25 cellular contexts compared by ENCODE assay signal in the genomic region with DNA sequence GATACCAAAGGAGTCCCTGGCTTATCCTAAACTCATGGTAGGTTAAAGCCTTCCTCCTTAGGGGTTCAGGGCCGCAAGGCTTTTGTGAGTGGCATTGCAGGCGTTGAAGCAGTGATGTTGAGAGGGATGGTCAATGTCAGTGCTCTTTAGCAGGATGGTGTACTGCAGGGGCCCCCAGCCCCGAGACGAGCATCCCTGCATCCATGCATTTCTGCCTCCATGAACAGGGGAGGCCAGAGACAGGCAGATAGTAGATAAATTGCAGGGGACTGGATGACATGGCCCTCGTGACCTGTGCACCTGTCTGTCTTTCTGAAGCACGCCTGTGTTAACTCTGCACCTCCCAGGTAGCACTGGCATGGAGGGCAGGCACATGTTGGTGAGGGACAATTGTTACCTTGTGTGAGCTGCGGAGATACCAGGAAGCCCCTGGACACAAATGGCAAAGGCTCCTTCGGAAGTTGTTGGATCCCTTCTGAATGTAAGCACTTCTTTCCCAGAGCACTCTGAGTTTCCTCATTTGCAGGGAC.
"Had no signal": no experiment of that assay in that cellular context is flagged by ENCODE, and none has a peak within 500 bp of the region (broad histone marks: within the 10 kb centered on the region; RNA-seq: fewer than 3 reads in every experiment).

No MANE protein-coding gene starts in this region.

- H2AFZ ChIP-seq: hepatocyte had no signal

- DNase-seq: activated CD4-positive, alpha-beta memory T cell treated with anti-CD3 and anti-CD28 coated beads for 36 hours; activated CD4-positive, alpha-beta T cell treated with anti-CD3 and anti-CD28 coated beads for 48 hours; activated naive CD4-positive, alpha-beta T cell; activated T-cell treated with anti-CD3 and anti-CD28 coated beads for 4 hours; activated T-cell treated with anti-CD3 and anti-CD28 coated beads, Interleukin-2, amount 50 U/mL, for 72 hours; effector memory CD4-positive, alpha-beta T cell; kidney; mesendoderm; mucosa of descending colon; ovary; psoas muscle; stimulated activated naive CD8-positive, alpha-beta T cell treated with anti-CD3 and anti-CD28 coated beads, Interleukin-15, Interleukin-2, amounts not matched to agents 100 U/mL and 50 U/mL, for 24 hours; T-helper 17 cell; T1000; trophoblast cell; WERI-Rb-1 had no signal

- H3K4me1 Mint-ChIP-seq: nephron, T-helper 17 cell had no signal

- H3K27me3 Mint-ChIP-seq: activated CD4-positive, alpha-beta memory T cell treated with anti-CD3 and anti-CD28 coated beads for 36 hours; T-helper 17 cell had no signal

- H3K79me2 ChIP-seq: hepatocyte had no signal

- H3K4me3 Mint-ChIP-seq: activated CD4-positive, alpha-beta memory T cell treated with anti-CD3 and anti-CD28 coated beads for 36 hours; activated T-cell treated with anti-CD3 and anti-CD28 coated beads, Interleukin-2, amount 50 U/mL, for 72 hours; nephron; T-helper 17 cell had no signal

- H3K4me3 ChIP-seq: gastroesophageal sphincter, hepatocyte, lung, mucosa of descending colon, ovary, psoas muscle, thoracic aorta had no signal

- H3K27ac ChIP-seq: breast epithelium, gastroesophageal sphincter, hepatocyte, ovary, psoas muscle, thoracic aorta, WERI-Rb-1 had no signal

- H3K27me3 ChIP-seq: breast epithelium, gastroesophageal sphincter, hepatocyte, ovary had no signal

- ATAC-seq: activated CD4-positive, CD25-positive, alpha-beta regulatory T cell treated with anti-CD3 and anti-CD28 coated beads, Interleukin-2, amount 50 U/mL, for 24 hours; activated naive CD4-positive, alpha-beta T cell treated with anti-CD3 and anti-CD28 coated beads, Interleukin-2, amount 50 U/mL, for 72 hours; activated T-cell treated with anti-CD3 and anti-CD28 coated beads, Interleukin-2, amount 50 U/mL, for 72 hours; gastroesophageal sphincter; mucosa of descending colon; psoas muscle; SK-N-SH treated with all-trans-retinoic acid at 6 μM for 48 hours; stimulated activated naive CD8-positive, alpha-beta T cell treated with anti-CD3 and anti-CD28 coated beads, Interleukin-15, Interleukin-2, amounts not matched to agents 100 U/mL and 50 U/mL, for 24 hours; T-helper 17 cell had no signal

- H3K4me2 ChIP-seq: hepatocyte had no signal

- H3K4me1 ChIP-seq: breast epithelium, gastroesophageal sphincter, psoas muscle had no signal

- H3K27ac Mint-ChIP-seq: activated CD4-positive, alpha-beta memory T cell treated with anti-CD3 and anti-CD28 coated beads for 36 hours; activated naive CD4-positive, alpha-beta T cell treated with anti-CD3 and anti-CD28 coated beads, Interleukin-2, amount 50 U/mL, for 72 hours; activated T-cell treated with anti-CD3 and anti-CD28 coated beads, Interleukin-2, amount 50 U/mL, for 72 hours; nephron; T-helper 17 cell had no signal
